In genomic region chr6:146892613-146893401, GRCh38 we compare ENCODE assay signal across 11 cellular contexts.
DNase-seq lines count a peak whose midpoint lies in the region; ATAC-seq, FAIRE-seq and TF ChIP-seq lines count a peak whose summit lies in the region.
"Had no signal": no experiment of that assay in that cellular context is flagged by ENCODE, and none has a peak within 500 bp of the region (broad histone marks: within the 10 kb centered on the region; RNA-seq: fewer than 3 reads in every experiment).

No MANE protein-coding gene starts in this region.

- in situ Hi-C loops in K562 (cut with MboI) = loop anchor here (25.0 kb wide), 1 partner anchor 319 kb away; the partner anchor contains the start of gene STXBP5

- no peak for TF ChIP-seq CTCF in K562 (IDR thresholded peaks at IDR 0.05 in 2 of 3, conservative IDR thresholded peaks at IDR 0.05 in 1 of 3; ENCODE audit: insufficient read depth in 2 of 3, low read depth in 1 of 3, low read length in 3 of 3)

- POLR2A ChIA-PET in K562 (lab: Yijun Ruan, JAX) = interaction anchor here (0.7 to 4.4 kb wide), 9 partner anchors 9 to 394 kb away, joined by 3 to 16 read pairs (median 3); no protein-coding TSS in a partner anchor

- peak; percentile 73 for TF ChIP-seq POLR2A in K562 (conservative IDR thresholded peaks at IDR 0.05)

- H3K4me1 Mint-ChIP-seq in activated naive CD4-positive, alpha-beta T cell treated with anti-CD3 and anti-CD28 coated beads, Interleukin-2, amount 10 ng/mL, durations not matched to agents 7 days and 5 days = no peaks in the 10 kb centered on the region

- peak; percentile 88 for TF ChIP-seq EP300 in K562 (IDR thresholded peaks at IDR 0.05; ENCODE audit: low read length)

- no peak overlapping the region for H3K4me3 Mint-ChIP-seq in activated naive CD4-positive, alpha-beta T cell treated with anti-CD3 and anti-CD28 coated beads, Interleukin-2, amount 10 ng/mL, durations not matched to agents 7 days and 5 days

- no peaks in the 10 kb centered on the region for H3K27me3 ChIP-seq in K562 (ENCODE audit: control insufficient read depth in 2 of 2, insufficient read depth in 2 of 2, low read length in 2 of 2)

- intact Hi-C loops in K562 (cut with micrococcal nuclease) = loop anchor here (2.0 kb wide), 1 partner anchor 16 kb away; no protein-coding TSS in a partner anchor

- H3K4me3 ChIP-seq in K562 = peak overlapping the region; percentile 36

- H3K79me2 ChIP-seq in K562 (ENCODE audit: control insufficient read depth, insufficient read depth, low read length) = peaks cover 57% of the 10 kb centered on the region

- no peaks in the 10 kb centered on the region for H3K36me3 ChIP-seq in K562 (ENCODE audit: control insufficient read depth, insufficient read depth, low read length)

- peak; percentile 71 for DNase-seq in CMK (ENCODE audit: low read depth)
- DNase-seq in M059J (ENCODE audit: low read depth) = peak; percentile 89
- DNase-seq in K562 (ENCODE audit: extremely low read depth in 1 of 4, low spot score in 3 of 4) = peak in 3 of 4 experiments; percentile 42 to 90 (median 83)
- peak; percentile 45 for DNase-seq in myocyte (ENCODE audit: low read depth)
- no peak for DNase-seq in activated naive CD4-positive, alpha-beta T cell treated with anti-CD3 and anti-CD28 coated beads, Interleukin-2, amount 10 ng/mL, durations not matched to agents 7 days and 5 days
- no peak for DNase-seq in cerebellum (ENCODE audit: low spot score)
- DNase-seq: activated CD8-positive, alpha-beta memory T cell treated with anti-CD3 and anti-CD28 coated beads, Interleukin-2, amount 50 U/mL, for 4 hours; cerebellar nuclear complex; posterior cingulate gyrus had no signal

- H3K4me2 ChIP-seq in K562 (ENCODE audit: insufficient read depth, low read length) = peak overlapping the region; percentile 79

- no peaks in the 10 kb centered on the region for H3K27me3 Mint-ChIP-seq in activated naive CD4-positive, alpha-beta T cell treated with anti-CD3 and anti-CD28 coated beads, Interleukin-2, amount 10 ng/mL, durations not matched to agents 7 days and 5 days

- H3K9ac ChIP-seq in K562 (ENCODE audit: insufficient read depth in 1 of 2, low read depth in 2 of 2, low read length in 2 of 2) = peak overlapping the region; percentile 22 to 65; a peak in 3 of 4 replicates

- H3K36me3 Mint-ChIP-seq in activated naive CD4-positive, alpha-beta T cell treated with anti-CD3 and anti-CD28 coated beads, Interleukin-2, amount 10 ng/mL, durations not matched to agents 7 days and 5 days = no peaks in the 10 kb centered on the region

- CTCF ChIA-PET in K562 (lab: Yijun Ruan, JAX; ENCODE audit: low intra/inter-chr PET ratio) = interaction anchor here (0.6 to 1.0 kb wide), 2 partner anchors 35 to 194 kb away, joined by 4 to 5 read pairs; no protein-coding TSS in a partner anchor
- CTCF ChIA-PET in activated naive CD4-positive, alpha-beta T cell treated with anti-CD3 and anti-CD28 coated beads, Interleukin-2, amount 10 ng/mL, durations not matched to agents 7 days and 5 days (lab: Charles Lee) = interaction anchor here (0.6 kb wide), 1 partner anchor 1262 kb away, joined by 4 read pairs; no protein-coding TSS in a partner anchor

- peaks cover 39 to 96% of the 10 kb centered on the region in 2 experiments for H3K4me1 ChIP-seq in K562 (replicated peaks in 1 of 2; ENCODE audit: control insufficient read depth in 2 of 2, insufficient read depth in 2 of 2, low read length in 2 of 2)

- no peak overlapping the region for H3K27ac Mint-ChIP-seq in activated naive CD4-positive, alpha-beta T cell treated with anti-CD3 and anti-CD28 coated beads, Interleukin-2, amount 10 ng/mL, durations not matched to agents 7 days and 5 days

- WGBS in K562 (ENCODE audit: insufficient coverage, low coverage, missing lambda C conversion rate) = 0% methylated on average over 2 of the region's 2 CpGs

- peak; percentile 80 for FAIRE-seq in K562 (lab: Jason Lieb, UNC)

- no peaks in the 10 kb centered on the region for H3K9me1 ChIP-seq in K562 (ENCODE audit: control insufficient read depth, insufficient read depth, low read length)

- ATAC-seq in K562 = peak; percentile 62
- ATAC-seq in HG02610 (IDR thresholded peaks at IDR 0.05; ENCODE audit: unreplicated experiment) = no peak
- ATAC-seq in GM18909 (IDR thresholded peaks at IDR 0.05; ENCODE audit: poor library complexity, unreplicated experiment) = no peak

- H3K9me3 ChIP-seq in K562 (replicated peaks; ENCODE audit: control insufficient read depth, insufficient read depth, low read depth, low read length) = no peaks in the 10 kb centered on the region

- no peaks in the 10 kb centered on the region for H4K20me1 ChIP-seq in K562 (replicated peaks; ENCODE audit: control insufficient read depth, insufficient read depth, low read length)

- H3K9me3 Mint-ChIP-seq in activated naive CD4-positive, alpha-beta T cell treated with anti-CD3 and anti-CD28 coated beads, Interleukin-2, amount 10 ng/mL, durations not matched to agents 7 days and 5 days = no peaks in the 10 kb centered on the region

- peak overlapping the region; percentile 65 for H3K27ac ChIP-seq in K562 (ENCODE audit: extremely low read depth, low read depth, low read length)

- peak; percentile 3 to 36; a peak in 3 of 4 replicates for TF ChIP-seq RAD21 in K562 (CRISPR knock-in tag; conservative IDR thresholded peaks at IDR 0.05 in 1 of 2, IDR thresholded peaks at IDR 0.05 in 1 of 2)

- no peak overlapping the region for H2AFZ ChIP-seq in K562 (ENCODE audit: low read depth, low read length)

- TSS peak; percentile 84 for BruUV-seq in K562 (replicated peaks; lab: Mats Ljungman, UMichigan)

TF ChIP-seq in K562, 482 proteins besides CTCF, POLR2A, EP300 and RAD21 (continues in another document):
- TF ChIP-seq, protein P1, sequence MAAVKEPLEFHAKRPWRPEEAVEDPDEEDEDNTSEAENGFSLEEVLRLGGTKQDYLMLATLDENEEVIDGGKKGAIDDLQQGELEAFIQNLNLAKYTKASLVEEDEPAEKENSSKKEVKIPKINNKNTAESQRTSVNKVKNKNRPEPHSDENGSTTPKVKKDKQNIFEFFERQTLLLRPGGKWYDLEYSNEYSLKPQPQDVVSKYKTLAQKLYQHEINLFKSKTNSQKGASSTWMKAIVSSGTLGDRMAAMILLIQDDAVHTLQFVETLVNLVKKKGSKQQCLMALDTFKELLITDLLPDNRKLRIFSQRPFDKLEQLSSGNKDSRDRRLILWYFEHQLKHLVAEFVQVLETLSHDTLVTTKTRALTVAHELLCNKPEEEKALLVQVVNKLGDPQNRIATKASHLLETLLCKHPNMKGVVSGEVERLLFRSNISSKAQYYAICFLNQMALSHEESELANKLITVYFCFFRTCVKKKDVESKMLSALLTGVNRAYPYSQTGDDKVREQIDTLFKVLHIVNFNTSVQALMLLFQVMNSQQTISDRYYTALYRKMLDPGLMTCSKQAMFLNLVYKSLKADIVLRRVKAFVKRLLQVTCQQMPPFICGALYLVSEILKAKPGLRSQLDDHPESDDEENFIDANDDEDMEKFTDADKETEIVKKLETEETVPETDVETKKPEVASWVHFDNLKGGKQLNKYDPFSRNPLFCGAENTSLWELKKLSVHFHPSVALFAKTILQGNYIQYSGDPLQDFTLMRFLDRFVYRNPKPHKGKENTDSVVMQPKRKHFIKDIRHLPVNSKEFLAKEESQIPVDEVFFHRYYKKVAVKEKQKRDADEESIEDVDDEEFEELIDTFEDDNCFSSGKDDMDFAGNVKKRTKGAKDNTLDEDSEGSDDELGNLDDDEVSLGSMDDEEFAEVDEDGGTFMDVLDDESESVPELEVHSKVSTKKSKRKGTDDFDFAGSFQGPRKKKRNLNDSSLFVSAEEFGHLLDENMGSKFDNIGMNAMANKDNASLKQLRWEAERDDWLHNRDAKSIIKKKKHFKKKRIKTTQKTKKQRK (IDR thresholded peaks at IDR 0.05; ENCODE audit: borderline replicate concordance, low read depth, low read length) = no peak
- peak; percentile 70 for TF ChIP-seq RFX7 (CRISPR knock-in tag; IDR thresholded peaks at IDR 0.05)
- TF ChIP-seq ZNF766 (CRISPR knock-in tag; conservative IDR thresholded peaks at IDR 0.05) = peak; percentile 90
- 0 out of 2 replicates have a peak, but pooled peaks have one; percentile 47 for TF ChIP-seq ZNF551 (CRISPR knock-in tag; IDR thresholded peaks at IDR 0.05)
- peak; percentile 94 for TF ChIP-seq SMARCE1 (IDR thresholded peaks at IDR 0.05)
- peak; percentile 51 for TF ChIP-seq PTRF (tag; IDR thresholded peaks at IDR 0.05)
- TF ChIP-seq ELF2 (CRISPR knock-in tag; IDR thresholded peaks at IDR 0.05) = peak; percentile 82; the same call in 1 of the 2 replicates
- TF ChIP-seq NR4A1 (CRISPR knock-in tag; IDR thresholded peaks at IDR 0.05) = no peak; the same call in 1 of the 2 replicates
- peak; percentile 81; the same call in 1 of the 2 replicates for TF ChIP-seq NR4A1 (tag; IDR thresholded peaks at IDR 0.05)
- no peak for TF ChIP-seq ZNF408 (CRISPR knock-in tag; IDR thresholded peaks at IDR 0.05; ENCODE audit: low read depth)
- TF ChIP-seq, protein P2, sequence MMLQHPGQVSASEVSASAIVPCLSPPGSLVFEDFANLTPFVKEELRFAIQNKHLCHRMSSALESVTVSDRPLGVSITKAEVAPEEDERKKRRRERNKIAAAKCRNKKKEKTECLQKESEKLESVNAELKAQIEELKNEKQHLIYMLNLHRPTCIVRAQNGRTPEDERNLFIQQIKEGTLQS (IDR thresholded peaks at IDR 0.05) = peak; percentile 92
- TF ChIP-seq, protein P2 (CRISPR knock-in tag; conservative IDR thresholded peaks at IDR 0.05) = no peak
- TF ChIP-seq ZNF146 (CRISPR knock-in tag; IDR thresholded peaks at IDR 0.05; ENCODE audit: unreplicated experiment) = no peak
- TF ChIP-seq, protein P3, sequence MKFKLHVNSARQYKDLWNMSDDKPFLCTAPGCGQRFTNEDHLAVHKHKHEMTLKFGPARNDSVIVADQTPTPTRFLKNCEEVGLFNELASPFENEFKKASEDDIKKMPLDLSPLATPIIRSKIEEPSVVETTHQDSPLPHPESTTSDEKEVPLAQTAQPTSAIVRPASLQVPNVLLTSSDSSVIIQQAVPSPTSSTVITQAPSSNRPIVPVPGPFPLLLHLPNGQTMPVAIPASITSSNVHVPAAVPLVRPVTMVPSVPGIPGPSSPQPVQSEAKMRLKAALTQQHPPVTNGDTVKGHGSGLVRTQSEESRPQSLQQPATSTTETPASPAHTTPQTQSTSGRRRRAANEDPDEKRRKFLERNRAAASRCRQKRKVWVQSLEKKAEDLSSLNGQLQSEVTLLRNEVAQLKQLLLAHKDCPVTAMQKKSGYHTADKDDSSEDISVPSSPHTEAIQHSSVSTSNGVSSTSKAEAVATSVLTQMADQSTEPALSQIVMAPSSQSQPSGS (CRISPR knock-in tag; IDR thresholded peaks at IDR 0.05) = no peak
- TF ChIP-seq BCL6 (CRISPR knock-in tag; IDR thresholded peaks at IDR 0.05) = peak; percentile 53; the same call in 1 of the 2 replicates
- no peak for TF ChIP-seq ZKSCAN3 (CRISPR knock-in tag; IDR thresholded peaks at IDR 0.05)

Comparison
In these comparisons a context has a peak if more than half of its experiments do, and no peak if none do; other contexts are left out.
1. DNase-seq: peak in CMK (single experiment), M059J (single experiment), K562 (3 of 4) and myocyte (single experiment); none in activated naive CD4-positive, alpha-beta T cell treated with anti-CD3 and anti-CD28 coated beads, Interleukin-2, amount 10 ng/mL, durations not matched to agents 7 days and 5 days (single experiment) and cerebellum (single experiment).